In the genomic region with DNA sequence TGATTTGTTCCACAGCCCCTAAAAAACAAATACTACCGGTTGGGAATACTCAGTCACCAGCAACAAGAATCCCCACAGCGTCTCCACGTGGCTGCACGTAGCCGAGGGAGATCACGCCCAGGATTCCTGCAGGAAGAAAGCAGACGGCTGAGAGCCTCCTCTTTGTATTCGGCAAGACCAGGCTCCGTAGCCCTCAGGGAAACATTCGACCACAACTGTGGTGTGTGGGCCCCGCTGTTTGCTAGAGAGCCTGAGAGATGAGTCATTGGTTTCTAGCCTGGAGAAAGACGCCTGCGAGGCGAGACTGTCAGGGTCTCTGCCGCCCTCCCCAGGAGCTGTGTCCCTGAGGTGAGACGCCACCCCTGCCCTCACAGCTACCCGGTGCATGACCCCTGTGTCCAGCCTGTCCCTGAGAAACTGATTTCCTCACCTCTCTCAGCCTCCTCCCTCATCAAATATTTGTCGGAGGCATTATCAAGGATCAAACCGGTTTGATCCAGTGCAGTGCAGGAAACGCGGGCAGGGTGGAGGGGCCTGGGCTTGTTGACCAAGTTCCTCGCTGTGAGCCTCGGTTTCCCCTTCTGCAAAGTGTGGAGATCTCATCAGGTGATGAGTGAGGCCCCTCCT, we compare ENCODE assay signal across 10 cellular contexts. TPM values are rescaled to one million over a fixed set of nuclear protein-coding genes. Genes with fewer than 3 reads are reported as not detected.
DNase-seq lines count a peak whose midpoint lies in the region; ATAC-seq and TF ChIP-seq lines count a peak whose summit lies in the region.
"Had no signal": no experiment of that assay in that cellular context is flagged by ENCODE, and none has a peak within 500 bp of the region (broad histone marks: within the 10 kb centered on the region; RNA-seq: fewer than 3 reads in every experiment).

No MANE protein-coding gene starts in this region.

- no TSS peak for BruUV-seq in IMR-90 (replicated peaks; lab: Mats Ljungman, UMichigan)

- in situ Hi-C loops in IMR-90 (cut with MboI; ENCODE audit: low sequenced_read_pairs) = no loop called here

- no CpG with 5 or more reads among the region's 23 CpGs for WGBS in IMR-90 (ENCODE audit: extremely low coverage in 2 of 2, insufficient read length in 1 of 2), 2 experiments

- H4K20me1 ChIP-seq in IMR-90 (ENCODE audit: insufficient read depth, low read length) = no peaks in the 10 kb centered on the region

- peaks cover 0 to 10% of the 10 kb centered on the region in 2 experiments; a peak in 1 of 4 replicates for H3K79me1 ChIP-seq in IMR-90 (ENCODE audit: low read depth in 1 of 2, low read length in 2 of 2)

- H3K4me1 ChIP-seq in IMR-90 (ENCODE audit: control insufficient read depth, insufficient read depth, low read length) (peaks cover 23% of the 10 kb centered on the region), mucosa of rectum (ENCODE audit: control insufficient read depth in 2 of 2, insufficient read depth in 2 of 2, low read length in 2 of 2) (peaks cover 14 to 37% of the 10 kb centered on the region in 2 donors)
- H3K4me1 ChIP-seq: HAP-1 had no signal

- peak overlapping the region; percentile 39; the same call in 2 of the 3 replicates for H2BK15ac ChIP-seq in IMR-90 (ENCODE audit: low read depth, low read length)

- H3K27ac Mint-ChIP-seq in activated CD4-positive, alpha-beta T cell treated with anti-CD3 and anti-CD28 coated beads for 36 hours = peak overlapping the region; percentile 91
- peak overlapping the region; percentile 99 for H3K27ac Mint-ChIP-seq in stimulated activated effector memory CD8-positive, alpha-beta T cell treated with anti-CD3 and anti-CD28 coated beads, Interleukin-12 subunit alpha, Interleukin-12 subunit beta, amount 100 ng/mL, for 72 hours

- peak overlapping the region; percentile 87 for H2BK120ac ChIP-seq in IMR-90 (ENCODE audit: low read depth, low read length)

- H3K9me1 ChIP-seq in IMR-90 (ENCODE audit: insufficient read depth, low read length) = peaks cover 16% of the 10 kb centered on the region; the same call in 1 of the 2 replicates

- H3K27me3 ChIP-seq in BJ (ENCODE audit: control insufficient read depth, insufficient read depth, low read length) = no peaks in the 10 kb centered on the region
- H3K27me3 ChIP-seq in IMR-90 (ENCODE audit: control insufficient read depth, insufficient read depth, low read length) = no peaks in the 10 kb centered on the region
- no peaks in the 10 kb centered on the region for H3K27me3 ChIP-seq in mucosa of rectum (ENCODE audit: control insufficient read depth in 2 of 2, insufficient read depth in 2 of 2, low read length in 2 of 2)

- H2AK9ac ChIP-seq in IMR-90 (replicated peaks; ENCODE audit: low read depth, low read length, poor library complexity) = peak overlapping the region; percentile 80

- H2AFZ ChIP-seq in IMR-90 (replicated peaks; ENCODE audit: low read length, poor library complexity) = peak overlapping the region; percentile 91

- DNase-seq in BJ (ENCODE audit: low read depth) (peak; percentile 68), IMR-90 (peak; percentile 94), choroid plexus epithelial cell (ENCODE audit: low read depth) (peak; percentile 97), NCI-H2171 treated with DMSO at 0.1 percent for 48 hours (lab: John Stamatoyannopoulos, UW) (no peak)
- peak; percentile 90 for DNase-seq in activated CD4-positive, alpha-beta T cell treated with anti-CD3 and anti-CD28 coated beads for 36 hours
- peak; percentile 65 to 86 for DNase-seq in stimulated activated effector memory CD8-positive, alpha-beta T cell treated with anti-CD3 and anti-CD28 coated beads, Interleukin-12 subunit alpha, Interleukin-12 subunit beta, amount 100 ng/mL, for 72 hours (ENCODE audit: low spot score in 2 of 2)

- no peaks in the 10 kb centered on the region for H3K9me3 ChIP-seq in IMR-90 (ENCODE audit: control insufficient read depth, insufficient read depth, low read length)
- H3K9me3 ChIP-seq in mucosa of rectum (ENCODE audit: control insufficient read depth in 2 of 2, low read length in 2 of 2) = no peaks in the 10 kb centered on the region
- H3K9me3 ChIP-seq: thoracic aorta had no signal

- H3K36me3 ChIP-seq in BJ (ENCODE audit: control insufficient read depth, insufficient read depth, low read length) = no peaks in the 10 kb centered on the region
- H3K36me3 ChIP-seq in IMR-90 (ENCODE audit: control insufficient read depth, insufficient read depth, low read length) = no peaks in the 10 kb centered on the region
- H3K36me3 ChIP-seq in mucosa of rectum (ENCODE audit: control insufficient read depth in 2 of 2, insufficient read depth in 2 of 2, low read length in 2 of 2) = no peaks in the 10 kb centered on the region
- H3K36me3 ChIP-seq: HAP-1, thoracic aorta had no signal

- peaks cover 57% of the 10 kb centered on the region for H3K4me1 Mint-ChIP-seq in activated CD4-positive, alpha-beta T cell treated with anti-CD3 and anti-CD28 coated beads for 36 hours
- H3K4me1 Mint-ChIP-seq in stimulated activated effector memory CD8-positive, alpha-beta T cell treated with anti-CD3 and anti-CD28 coated beads, Interleukin-12 subunit alpha, Interleukin-12 subunit beta, amount 100 ng/mL, for 72 hours = peaks cover 79% of the 10 kb centered on the region

- no peaks in the 10 kb centered on the region for H3K9me3 Mint-ChIP-seq in activated CD4-positive, alpha-beta T cell treated with anti-CD3 and anti-CD28 coated beads for 36 hours (ENCODE audit: low read depth)
- H3K9me3 Mint-ChIP-seq in stimulated activated effector memory CD8-positive, alpha-beta T cell treated with anti-CD3 and anti-CD28 coated beads, Interleukin-12 subunit alpha, Interleukin-12 subunit beta, amount 100 ng/mL, for 72 hours = no peaks in the 10 kb centered on the region

- peak overlapping the region; percentile 85 for H3K27ac ChIP-seq in IMR-90 (ENCODE audit: insufficient read depth, low read length)
- H3K27ac ChIP-seq in mucosa of rectum (ENCODE audit: low read depth in 2 of 2, low read length in 2 of 2) = peak overlapping the region; percentile 74 to 83
- H3K27ac ChIP-seq: thoracic aorta had no signal

- H2AK5ac ChIP-seq in IMR-90 (ENCODE audit: low read depth, low read length) = peak overlapping the region; percentile 89

- H4K8ac ChIP-seq in IMR-90 (ENCODE audit: low read depth in 2 of 2, low read length in 2 of 2) = peak overlapping the region; percentile 41 to 97

- peak overlapping the region; percentile 89 for H4K91ac ChIP-seq in IMR-90 (ENCODE audit: insufficient read depth, low read depth, low read length)

- peak overlapping the region; percentile 78 for H2BK5ac ChIP-seq in IMR-90 (ENCODE audit: low read depth, low read length, poor library complexity, severe bottlenecking)

- peaks cover 1% of the 10 kb centered on the region for H3K36me3 Mint-ChIP-seq in activated CD4-positive, alpha-beta T cell treated with anti-CD3 and anti-CD28 coated beads for 36 hours (ENCODE audit: low read depth)
- H3K36me3 Mint-ChIP-seq in stimulated activated effector memory CD8-positive, alpha-beta T cell treated with anti-CD3 and anti-CD28 coated beads, Interleukin-12 subunit alpha, Interleukin-12 subunit beta, amount 100 ng/mL, for 72 hours = peaks cover 24% of the 10 kb centered on the region

- peak overlapping the region; percentile 78 for H3K18ac ChIP-seq in IMR-90 (ENCODE audit: low read depth, low read length)

- peak overlapping the region; percentile 27; the same call in 1 of the 2 replicates for H3K56ac ChIP-seq in IMR-90 (ENCODE audit: extremely low read depth, insufficient read depth, low read length)

- CTCF ChIA-PET in BJ (lab: Yijun Ruan, JAX) (interaction anchor here (1.5 kb wide), 1 partner anchor 28 kb away, joined by 3 read pairs; no protein-coding TSS in a partner anchor), IMR-90 (lab: Yijun Ruan, JAX) (interaction anchor here (1.2 kb wide), 1 partner anchor 20 kb away, joined by 3 read pairs; a partner anchor contains a TSS)
- CTCF ChIA-PET in activated CD4-positive, alpha-beta T cell treated with anti-CD3 and anti-CD28 coated beads for 36 hours (lab: Charles Lee) = interaction anchor here (0.6 to 2.7 kb wide), 5 partner anchors 10 to 20 kb away, joined by 3 to 26 read pairs (median 3); a partner anchor contains a TSS

- peak overlapping the region; percentile 39 for H3K4me3 Mint-ChIP-seq in activated CD4-positive, alpha-beta T cell treated with anti-CD3 and anti-CD28 coated beads for 36 hours
- H3K4me3 Mint-ChIP-seq in stimulated activated effector memory CD8-positive, alpha-beta T cell treated with anti-CD3 and anti-CD28 coated beads, Interleukin-12 subunit alpha, Interleukin-12 subunit beta, amount 100 ng/mL, for 72 hours = peak overlapping the region; percentile 97

- peak overlapping the region; percentile 86 for H3K4ac ChIP-seq in IMR-90 (ENCODE audit: low read depth, low read length)

- dilution Hi-C loops in IMR-90 (cut with HindIII; ENCODE audit: low sequenced_read_pairs, unreplicated experiment) = no loop called here

- intact Hi-C loops in IMR-90 (cut with micrococcal nuclease) = no loop called here
- intact Hi-C loops in activated CD4-positive, alpha-beta T cell treated with anti-CD3 and anti-CD28 coated beads for 36 hours (cut with DNase I, micrococcal nuclease) = loop anchor here (1.0 to 2.0 kb wide), 3 partner anchors 15 to 20 kb away; a partner anchor contains a TSS

- peak overlapping the region; percentile 47 for H3K9ac ChIP-seq in IMR-90 (ENCODE audit: low read depth, low read length)
- peak overlapping the region; percentile 52 for H3K9ac ChIP-seq in mucosa of rectum (ENCODE audit: low read depth in 1 of 2, low read length in 2 of 2)

- TF ChIP-seq POLR2A in IMR-90 (IDR thresholded peaks at IDR 0.05; ENCODE audit: low read depth, low read length) = no peak

- POLR2A ChIA-PET in BJ (lab: Charles Lee) (no interaction called here), IMR-90 (lab: Charles Lee; ENCODE audit: unreplicated experiment) (no interaction called here)
- POLR2A ChIA-PET in activated CD4-positive, alpha-beta T cell treated with anti-CD3 and anti-CD28 coated beads for 36 hours (lab: Charles Lee) = interaction anchor here (0.6 to 4.4 kb wide), 2 partner anchors 15 to 244 kb away, joined by 3 to 25 read pairs; a partner anchor contains a TSS

- H3K27me3 Mint-ChIP-seq in activated CD4-positive, alpha-beta T cell treated with anti-CD3 and anti-CD28 coated beads for 36 hours = no peaks in the 10 kb centered on the region

- peak overlapping the region; percentile 95 for H4K5ac ChIP-seq in IMR-90 (ENCODE audit: low read depth, low read length)

- ATAC-seq in GM21390 (IDR thresholded peaks at IDR 0.05; ENCODE audit: unreplicated experiment) (peak; percentile 82), IMR-90 (ENCODE audit: low read depth) (peak; percentile 93)
- peak; percentile 88 for ATAC-seq in activated CD4-positive, alpha-beta T cell treated with anti-CD3 and anti-CD28 coated beads for 36 hours
- peak; percentile 90 for ATAC-seq in stimulated activated effector memory CD8-positive, alpha-beta T cell treated with anti-CD3 and anti-CD28 coated beads, Interleukin-12 subunit alpha, Interleukin-12 subunit beta, amount 100 ng/mL, for 72 hours

- peak overlapping the region; percentile 67 for H3K23ac ChIP-seq in IMR-90 (ENCODE audit: low read depth, low read length)

- no peak; the same call in 1 of the 2 replicates for TF ChIP-seq CTCF in BJ (IDR thresholded peaks at IDR 0.05; ENCODE audit: insufficient read depth, low read depth, low read length)
- TF ChIP-seq CTCF in IMR-90 (conservative IDR thresholded peaks at IDR 0.05; ENCODE audit: low read depth, low read length) = peak; percentile 1; the same call in 1 of the 2 replicates
- peak; percentile 36 for TF ChIP-seq CTCF in choroid plexus epithelial cell (conservative IDR thresholded peaks at IDR 0.05; ENCODE audit: low read depth, low read length)

- H3K4me3 ChIP-seq in BJ (ENCODE audit: low read depth, low read length) = no peak overlapping the region
- H3K4me3 ChIP-seq in IMR-90 (ENCODE audit: insufficient read depth, low read depth, low read length) = no peak overlapping the region
- H3K4me3 ChIP-seq in choroid plexus epithelial cell (ENCODE audit: low read depth, low read length) = peak overlapping the region; percentile 28
- H3K4me3 ChIP-seq in mucosa of rectum (ENCODE audit: low read length in 2 of 2) = peak overlapping the region; percentile 37 to 45
- H3K4me3 ChIP-seq: HAP-1, thoracic aorta had no signal

- H3K4me2 ChIP-seq in IMR-90 (ENCODE audit: low read depth, low read length) = peak overlapping the region; percentile 70

- H3K14ac ChIP-seq in IMR-90 (replicated peaks; ENCODE audit: low read depth, low read length) = peak overlapping the region; percentile 84

- peak; percentile 23; the same call in 1 of the 2 replicates for TF ChIP-seq RAD21 in IMR-90 (IDR thresholded peaks at IDR 0.05; ENCODE audit: low read length)

- H2BK20ac ChIP-seq in IMR-90 (ENCODE audit: low read depth, low read length) = peak overlapping the region; percentile 63

RNA-seq across cellular contexts. Expression of a gene that starts 4.7 kb away (rescaled TPM):
- polyA plus RNA-seq in BJ (2011; rRNA removed) (0.06 and 0.07 TPM in 2 replicates), IMR-90 (2012; rRNA removed) (not detected in 2 replicates)
- not detected in 2 replicates for polyA minus RNA-seq in BJ (2011; rRNA and poly(A)+ RNA removed)
- total RNA-seq in IMR-90 (2012; rRNA removed) = not detected in 2 replicates
- polyA plus RNA-seq in IMR-90 (2012; cell fraction: cytosol; rRNA removed) = not detected in 2 replicates
- polyA plus RNA-seq in IMR-90 (2012; cell fraction: nucleus; rRNA removed; ENCODE audit: low replicate concordance) = 0.06 TPM in 1 of 2 replicates, not detected in the other
- 1 to 10 TPM; 1.9 to 2.1 TPM for total RNA-seq in activated CD4-positive, alpha-beta T cell treated with anti-CD3 and anti-CD28 coated beads for 36 hours

RNA-seq across cellular contexts. Expression of a gene that starts 20.7 kb away (rescaled TPM):
- polyA plus RNA-seq in BJ (2011; rRNA removed) (35.5 and 54.1 TPM in 2 replicates), IMR-90 (2012; rRNA removed) (41.7 and 47.0 TPM in 2 replicates)
- polyA minus RNA-seq in BJ (2011; rRNA and poly(A)+ RNA removed) = 10.0 and 14.4 TPM in 2 replicates
- 31.7 and 64.2 TPM in 2 replicates for total RNA-seq in IMR-90 (2012; rRNA removed)
- polyA plus RNA-seq in IMR-90 (2012; cell fraction: cytosol; rRNA removed) = 21.2 and 35.5 TPM in 2 replicates
- 7.2 and 19.4 TPM in 2 replicates for polyA plus RNA-seq in IMR-90 (2012; cell fraction: nucleus; rRNA removed; ENCODE audit: low replicate concordance)
- total RNA-seq in activated CD4-positive, alpha-beta T cell treated with anti-CD3 and anti-CD28 coated beads for 36 hours = 10 to 100 TPM; 36.4 to 45.0 TPM

RNA-seq across cellular contexts. Expression of a gene that starts 27.0 kb away (rescaled TPM):
- polyA plus RNA-seq in BJ (2011; rRNA removed) (10.4 and 12.6 TPM in 2 replicates), IMR-90 (2012; rRNA removed) (22.1 and 24.2 TPM in 2 replicates)
- 4.6 and 5.0 TPM in 2 replicates for polyA minus RNA-seq in BJ (2011; rRNA and poly(A)+ RNA removed)
- 8.8 and 13.3 TPM in 2 replicates for total RNA-seq in IMR-90 (2012; rRNA removed)
- polyA plus RNA-seq in IMR-90 (2012; cell fraction: cytosol; rRNA removed) = 7.3 and 27.7 TPM in 2 replicates
- 8.6 and 17.4 TPM in 2 replicates for polyA plus RNA-seq in IMR-90 (2012; cell fraction: nucleus; rRNA removed; ENCODE audit: low replicate concordance)
- 10 to 100 TPM; 10.1 to 16.7 TPM for total RNA-seq in activated CD4-positive, alpha-beta T cell treated with anti-CD3 and anti-CD28 coated beads for 36 hours

RNA-seq across cellular contexts. Expression of a gene that starts 48.5 kb away (rescaled TPM):
- polyA plus RNA-seq in BJ (2011; rRNA removed) = 210 and 225 TPM in 2 replicates
- polyA minus RNA-seq in BJ (2011; rRNA and poly(A)+ RNA removed) = 16.2 and 21.2 TPM in 2 replicates
- total RNA-seq in IMR-90 (2012; rRNA removed) = 65.4 and 131 TPM in 2 replicates
- polyA plus RNA-seq in IMR-90 (2012; rRNA removed) = 268 and 279 TPM in 2 replicates
- 176 and 281 TPM in 2 replicates for polyA plus RNA-seq in IMR-90 (2012; cell fraction: cytosol; rRNA removed)
- polyA plus RNA-seq in IMR-90 (2012; cell fraction: nucleus; rRNA removed; ENCODE audit: low replicate concordance) = 72.6 and 119 TPM in 2 replicates
- 100 to 1,000 TPM in 1 of 2 experiments, 10 to 100 TPM in 1; 66.8 to 122 TPM for total RNA-seq in activated CD4-positive, alpha-beta T cell treated with anti-CD3 and anti-CD28 coated beads for 36 hours

Comparison
In these comparisons a context has a peak if more than half of its experiments do, and no peak if none do; other contexts are left out.
1. H3K4me3 ChIP-seq: peak in choroid plexus epithelial cell (single experiment) and mucosa of rectum (2 of 2); none in BJ (single experiment) and IMR-90 (single experiment).
2. Peak in every context shown above with its lines, with median percentiles within 50 percentile points of each other: ATAC-seq.